In the genomic region with DNA sequence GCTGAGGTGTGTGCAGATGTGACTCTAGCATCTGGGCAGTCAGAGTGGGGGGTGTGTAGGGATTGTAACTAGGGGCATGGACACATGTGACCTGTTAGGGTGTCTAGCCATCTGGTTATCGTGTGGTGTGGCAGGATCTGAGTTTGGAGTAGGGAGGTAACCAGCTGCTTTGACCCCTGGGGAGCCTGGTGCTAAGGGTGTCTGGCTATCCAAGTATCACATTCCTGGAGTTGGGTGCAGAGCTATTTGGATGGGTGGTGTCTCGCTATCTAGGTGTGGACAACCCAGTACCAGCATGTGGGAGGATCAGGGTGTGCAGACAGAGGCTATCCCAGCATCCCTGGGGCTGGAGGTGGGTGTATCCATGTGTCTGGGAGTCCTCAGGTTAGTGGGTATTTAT, we compare ENCODE assay signal across 17 cellular contexts. TPM values are rescaled to one million over a fixed set of nuclear protein-coding genes. Genes with fewer than 3 reads are reported as not detected.
DNase-seq lines count a peak whose midpoint lies in the region; ATAC-seq and TF ChIP-seq lines count a peak whose summit lies in the region.
"Had no signal": no experiment of that assay in that cellular context is flagged by ENCODE, and none has a peak within 500 bp of the region (broad histone marks: within the 10 kb centered on the region; RNA-seq: fewer than 3 reads in every experiment).

No MANE protein-coding gene starts in this region.

- peak overlapping the region; percentile 78 for H3K4ac ChIP-seq in trophoblast cell (ENCODE audit: low read depth, low read length)

- no peak overlapping the region for H3K4me3 Mint-ChIP-seq in activated T-helper 1 cell treated with anti-CD3 and anti-CD28 coated beads, Interleukin-12 subunit alpha, Interleukin-12 subunit beta, Interleukin-2, Interleukin-4 antibody, amounts not matched to agents 30 ng/mL and 10 ng/mL and 1 ng/mL, durations not matched to agents 14 hours and 24 hours and 36 hours
- H3K4me3 Mint-ChIP-seq: CD4-positive, CD25-positive, alpha-beta regulatory T cell had no signal

- H3K9me3 ChIP-seq in trophoblast cell (ENCODE audit: insufficient read depth, low read depth, low read length), result peaks cover 3% of the 10 kb centered on the region
- no peaks in the 10 kb centered on the region for H3K9me3 ChIP-seq in left ventricle myocardium inferior (replicated peaks)
- H3K9me3 ChIP-seq: HAP-1 had no signal

- H3K14ac ChIP-seq in trophoblast cell (ENCODE audit: low read length), result peak overlapping the region; percentile 16

- H3K4me1 Mint-ChIP-seq in activated T-helper 1 cell treated with anti-CD3 and anti-CD28 coated beads, Interleukin-12 subunit alpha, Interleukin-12 subunit beta, Interleukin-2, Interleukin-4 antibody, amounts not matched to agents 30 ng/mL and 10 ng/mL and 1 ng/mL, durations not matched to agents 14 hours and 24 hours and 36 hours (ENCODE audit: low read depth), result peaks cover 10% of the 10 kb centered on the region

- H3K4me2 ChIP-seq in trophoblast cell (ENCODE audit: low read length), result no peak overlapping the region

- H3K9ac ChIP-seq in trophoblast cell (ENCODE audit: low read length), result no peak overlapping the region

- H3K9me3 Mint-ChIP-seq in activated T-helper 1 cell treated with anti-CD3 and anti-CD28 coated beads, Interleukin-12 subunit alpha, Interleukin-12 subunit beta, Interleukin-2, Interleukin-4 antibody, amounts not matched to agents 30 ng/mL and 10 ng/mL and 1 ng/mL, durations not matched to agents 14 hours and 24 hours and 36 hours, result no peaks in the 10 kb centered on the region
- H3K9me3 Mint-ChIP-seq: IgD-negative memory B cell had no signal

- H3K18ac ChIP-seq in trophoblast cell (ENCODE audit: low read length), result no peak overlapping the region

- H3K36me3 ChIP-seq in trophoblast cell (ENCODE audit: control insufficient read depth in 1 of 2, insufficient read depth in 2 of 2, low read length in 2 of 2) (no peaks in the 10 kb centered on the region), left ventricle myocardium inferior (no peaks in the 10 kb centered on the region)
- H3K36me3 ChIP-seq: HAP-1 had no signal

- peak overlapping the region; percentile 19 for H3K27ac Mint-ChIP-seq in activated T-helper 1 cell treated with anti-CD3 and anti-CD28 coated beads, Interleukin-12 subunit alpha, Interleukin-12 subunit beta, Interleukin-2, Interleukin-4 antibody, amounts not matched to agents 30 ng/mL and 10 ng/mL and 1 ng/mL, durations not matched to agents 14 hours and 24 hours and 36 hours

- H2AK5ac ChIP-seq in trophoblast cell (ENCODE audit: low read length), result peak overlapping the region; percentile 36

- no peak overlapping the region for H2BK5ac ChIP-seq in trophoblast cell (ENCODE audit: low read depth, low read length, poor library complexity)

- H2BK120ac ChIP-seq in trophoblast cell (ENCODE audit: insufficient read depth, low read length, poor library complexity), result peak overlapping the region; percentile 1

- ATAC-seq in HG03175 (IDR thresholded peaks at IDR 0.05; ENCODE audit: unreplicated experiment), result no peak
- ATAC-seq in Right ventricle myocardium inferior, result no peak

- no peak for TF ChIP-seq CTCF in left ventricle myocardium inferior (IDR thresholded peaks at IDR 0.05; ENCODE audit: borderline replicate concordance)

- no peak overlapping the region for H4K12ac ChIP-seq in trophoblast cell (ENCODE audit: low read depth, low read length)

- no peak overlapping the region for H3K4me3 ChIP-seq in trophoblast cell (ENCODE audit: low read depth, low read length)
- no peak overlapping the region for H3K4me3 ChIP-seq in left ventricle myocardium inferior
- H3K4me3 ChIP-seq: HAP-1 had no signal

- H2BK12ac ChIP-seq in trophoblast cell (ENCODE audit: low read length), result peak overlapping the region; percentile 26

- DNase-seq in DMS 273 treated with DMSO at 0.1 percent for 48 hours (lab: John Stamatoyannopoulos, UW), result peak; percentile 39
- peak; percentile 31 for DNase-seq in NCI-H2171 (lab: John Stamatoyannopoulos, UW)
- DNase-seq in activated T-helper 1 cell treated with anti-CD3 and anti-CD28 coated beads, Interleukin-12 subunit alpha, Interleukin-12 subunit beta, Interleukin-2, Interleukin-4 antibody, amounts not matched to agents 30 ng/mL and 10 ng/mL and 1 ng/mL, durations not matched to agents 14 hours and 24 hours and 36 hours (ENCODE audit: low spot score), result no peak
- DNase-seq in trophoblast cell, result peak; percentile 34 to 54
- DNase-seq in Right ventricle myocardium inferior (ENCODE audit: missing footprints), result no peak
- DNase-seq in left ventricle myocardium inferior, result no peak
- DNase-seq: ACHN; AML-193; CD4-positive, CD25-positive, alpha-beta regulatory T cell; MV-4-11; NCI-H1930; NCI-H510A treated with DMSO at 0.1 percent for 48 hours; NK-92 treated with Interleukin-12 subunit alpha and Interleukin-12 subunit beta, amount 100 ng/mL, for 24 hours; OCI-M1 had no signal

- peaks cover 1% of the 10 kb centered on the region for H3K36me3 Mint-ChIP-seq in activated T-helper 1 cell treated with anti-CD3 and anti-CD28 coated beads, Interleukin-12 subunit alpha, Interleukin-12 subunit beta, Interleukin-2, Interleukin-4 antibody, amounts not matched to agents 30 ng/mL and 10 ng/mL and 1 ng/mL, durations not matched to agents 14 hours and 24 hours and 36 hours (ENCODE audit: low read depth)
- H3K36me3 Mint-ChIP-seq: CD4-positive, CD25-positive, alpha-beta regulatory T cell had no signal

- no peaks in the 10 kb centered on the region for H3K27me3 ChIP-seq in trophoblast cell (ENCODE audit: insufficient read depth, low read length)
- peaks cover 8% of the 10 kb centered on the region for H3K27me3 ChIP-seq in left ventricle myocardium inferior (ENCODE audit: low read depth)

- H3K27me3 Mint-ChIP-seq in activated T-helper 1 cell treated with anti-CD3 and anti-CD28 coated beads, Interleukin-12 subunit alpha, Interleukin-12 subunit beta, Interleukin-2, Interleukin-4 antibody, amounts not matched to agents 30 ng/mL and 10 ng/mL and 1 ng/mL, durations not matched to agents 14 hours and 24 hours and 36 hours (ENCODE audit: insufficient read depth), result peaks cover 40% of the 10 kb centered on the region

- intact Hi-C loops in activated T-helper 1 cell treated with anti-CD3 and anti-CD28 coated beads, Interleukin-12 subunit alpha, Interleukin-12 subunit beta, Interleukin-2, Interleukin-4 antibody, amounts not matched to agents 30 ng/mL and 10 ng/mL and 1 ng/mL, durations not matched to agents 14 hours and 24 hours and 36 hours (cut with micrococcal nuclease), result no loop called here
- intact Hi-C loops in Right ventricle myocardium inferior (cut with DNase I), result no loop called here
- intact Hi-C loops in left ventricle myocardium inferior (cut with micrococcal nuclease), result loop anchor here (10.0 kb wide), 1 partner anchor 1464 kb away; no protein-coding TSS in a partner anchor

- H3K27ac ChIP-seq in trophoblast cell (ENCODE audit: low read depth, low read length) (no peak overlapping the region), left ventricle myocardium inferior (replicated peaks) (no peak overlapping the region)

- H3K79me1 ChIP-seq in trophoblast cell (ENCODE audit: low read length), result peaks cover 30% of the 10 kb centered on the region

- H4K8ac ChIP-seq in trophoblast cell (ENCODE audit: low read depth, low read length), result no peak overlapping the region

- peak overlapping the region; percentile 70 for H4K91ac ChIP-seq in trophoblast cell (ENCODE audit: low read depth, low read length)

- no CpG with 5 or more reads among the region's 2 CpGs for WGBS in trophoblast cell (ENCODE audit: extremely low coverage, insufficient coverage, insufficient read length)

- H3K23ac ChIP-seq in trophoblast cell (ENCODE audit: low read length), result no peak overlapping the region

- H3K4me1 ChIP-seq in trophoblast cell (ENCODE audit: control insufficient read depth in 1 of 2, insufficient read depth in 2 of 2, low read length in 2 of 2), result peaks cover 41 to 57% of the 10 kb centered on the region in 2 experiments
- H3K4me1 ChIP-seq in left ventricle myocardium inferior, result peaks cover 22% of the 10 kb centered on the region

- peaks cover 17% of the 10 kb centered on the region for H3K79me2 ChIP-seq in trophoblast cell (ENCODE audit: control insufficient read depth, insufficient read depth, low read length, poor library complexity)

- H2AFZ ChIP-seq in trophoblast cell (ENCODE audit: insufficient read depth, low read length, poor library complexity), result no peak overlapping the region

RNA-seq across cellular contexts. Expression of a gene that starts 4.7 kb away (rescaled TPM):
- 0.67 and 0.76 TPM in 2 replicates for total RNA-seq in activated T-helper 1 cell treated with anti-CD3 and anti-CD28 coated beads, Interleukin-12 subunit alpha, Interleukin-12 subunit beta, Interleukin-2, Interleukin-4 antibody, amounts not matched to agents 30 ng/mL and 10 ng/mL and 1 ng/mL, durations not matched to agents 14 hours and 24 hours and 36 hours
- 33.5 and 35.1 TPM in 2 replicates for polyA plus RNA-seq in trophoblast cell (2013)
- total RNA-seq in Right ventricle myocardium inferior, result 23.5 TPM
- total RNA-seq in left ventricle myocardium inferior, result 15.3 TPM
- total RNA-seq: CD4-positive, CD25-positive, alpha-beta regulatory T cell had no signal
- polyA plus RNA-seq: CD4-positive, CD25-positive, alpha-beta regulatory T cell; IgD-negative memory B cell had no signal

RNA-seq across cellular contexts. Expression of a gene that starts 10.3 kb away (rescaled TPM):
- total RNA-seq in activated T-helper 1 cell treated with anti-CD3 and anti-CD28 coated beads, Interleukin-12 subunit alpha, Interleukin-12 subunit beta, Interleukin-2, Interleukin-4 antibody, amounts not matched to agents 30 ng/mL and 10 ng/mL and 1 ng/mL, durations not matched to agents 14 hours and 24 hours and 36 hours, result 34.5 and 36.4 TPM in 2 replicates
- polyA plus RNA-seq in trophoblast cell (2013), result 17.6 and 18.9 TPM in 2 replicates
- 35.4 TPM for total RNA-seq in Right ventricle myocardium inferior
- total RNA-seq in left ventricle myocardium inferior, result 30.8 TPM

RNA-seq across cellular contexts. Expression of a gene that starts 59.3 kb away (rescaled TPM):
- total RNA-seq in activated T-helper 1 cell treated with anti-CD3 and anti-CD28 coated beads, Interleukin-12 subunit alpha, Interleukin-12 subunit beta, Interleukin-2, Interleukin-4 antibody, amounts not matched to agents 30 ng/mL and 10 ng/mL and 1 ng/mL, durations not matched to agents 14 hours and 24 hours and 36 hours, result 129 and 135 TPM in 2 replicates
- 84.2 and 87.4 TPM in 2 replicates for polyA plus RNA-seq in trophoblast cell (2013)
- 52.4 TPM for total RNA-seq in Right ventricle myocardium inferior
- total RNA-seq in left ventricle myocardium inferior, result 51.1 TPM

Comparison
In these comparisons a context has a peak if more than half of its experiments do, and no peak if none do; other contexts are left out.
1. DNase-seq: peak in DMS 273 treated with DMSO at 0.1 percent for 48 hours (single experiment), NCI-H2171 (single experiment) and trophoblast cell (2 of 2); none in activated T-helper 1 cell treated with anti-CD3 and anti-CD28 coated beads, Interleukin-12 subunit alpha, Interleukin-12 subunit beta, Interleukin-2, Interleukin-4 antibody, amounts not matched to agents 30 ng/mL and 10 ng/mL and 1 ng/mL, durations not matched to agents 14 hours and 24 hours and 36 hours (single experiment), Right ventricle myocardium inferior (single experiment) and left ventricle myocardium inferior (single experiment).